1 cellular context compared by ENCODE assay signal in genomic region chrX:6226646-6227444, GRCh38.
TF ChIP-seq lines count a peak whose summit lies in the region.

No MANE protein-coding gene starts in this region.

TF ChIP-seq in GM12878, 131 proteins besides CTCF, POLR2A, EP300 and RAD21 (continued from another document):
- TF ChIP-seq PRDM15 (CRISPR knock-in tag; IDR thresholded peaks at IDR 0.05) (no peak), GATAD2B (conservative IDR thresholded peaks at IDR 0.05; ENCODE audit: low read depth) (no peak), CHD1 (IDR thresholded peaks at IDR 0.05; ENCODE audit: low read depth, low read length) (no peak), SMAD1 (IDR thresholded peaks at IDR 0.05; ENCODE audit: low read depth, partially characterized antibody) (no peak), RFX5 (IDR thresholded peaks at IDR 0.05; ENCODE audit: low read depth, low read length) (no peak), MLLT1 (IDR thresholded peaks at IDR 0.05) (no peak), KAT2A (conservative IDR thresholded peaks at IDR 0.05; ENCODE audit: control insufficient read depth, low read depth, low read length) (no peak), ATF3 (IDR thresholded peaks at IDR 0.05; ENCODE audit: borderline replicate concordance, extremely low read depth, low read depth, low read length) (no peak), POLR2AphosphoS5 (IDR thresholded peaks at IDR 0.05; ENCODE audit: low read length) (no peak), WRNIP1 (IDR thresholded peaks at IDR 0.05; ENCODE audit: borderline replicate concordance, low read depth, low read length) (no peak), IRF5 (IDR thresholded peaks at IDR 0.05; ENCODE audit: borderline replicate concordance) (no peak), RUNX3 (IDR thresholded peaks at IDR 0.05; ENCODE audit: low read length) (no peak)
